ENCODE assay signal across 40 cellular contexts in genomic region chr7:46687203-46687602, GRCh38.
"Had no signal": no experiment of that assay in that cellular context is flagged by ENCODE, and none has a peak within 500 bp of the region (broad histone marks: within the 10 kb centered on the region; RNA-seq: fewer than 3 reads in every experiment).

No MANE protein-coding gene starts in this region.

- H3K4me1 Mint-ChIP-seq: activated B cell treated with CpG ODN at 0.5 μM for 24 hours; activated CD4-positive, alpha-beta T cell treated with anti-CD3 and anti-CD28 coated beads, Interleukin-2, amount 10 ng/mL, durations not matched to agents 24 days and 14 days; activated naive CD4-positive, alpha-beta T cell treated with anti-CD3 and anti-CD28 coated beads, Interleukin-2, amount 50 U/mL, for 24 hours; activated naive CD8-positive, alpha-beta T cell treated with anti-CD3 and anti-CD28 coated beads, Interleukin-2, amount 10 ng/mL, durations not matched to agents 7 days and 5 days; activated naive CD8-positive, alpha-beta T cell treated with anti-CD3 and anti-CD28 coated beads, Interleukin-2, amount 50 U/mL, for 24 hours; activated T-helper 17 cell treated with anti-CD3 and anti-CD28 coated beads, Interleukin-2, amount 50 U/mL, for 72 hours; brain; central memory CD8-positive, alpha-beta T cell had no signal

- H3K4me3 ChIP-seq: adrenal gland, ascending aorta, cardiac muscle cell had no signal

- H3K27ac ChIP-seq: adrenal gland, ascending aorta, cardiac muscle cell, VCaP had no signal

- H3K36me3 Mint-ChIP-seq: activated CD4-positive, alpha-beta memory T cell treated with anti-CD3 and anti-CD28 coated beads for 36 hours; activated naive CD4-positive, alpha-beta T cell treated with anti-CD3 and anti-CD28 coated beads, Interleukin-2, amount 50 U/mL, for 24 hours; activated naive CD8-positive, alpha-beta T cell; activated naive CD8-positive, alpha-beta T cell treated with anti-CD3 and anti-CD28 coated beads, Interleukin-2, amount 10 ng/mL, durations not matched to agents 7 days and 5 days; brain had no signal

- H3K4me3 Mint-ChIP-seq: activated B cell treated with CpG ODN at 0.5 μM for 24 hours; activated CD4-positive, alpha-beta memory T cell treated with anti-CD3 and anti-CD28 coated beads for 36 hours; activated CD4-positive, alpha-beta T cell treated with anti-CD3 and anti-CD28 coated beads, Interleukin-2, amount 10 ng/mL, durations not matched to agents 24 days and 14 days; activated CD8-positive, alpha-beta T cell treated with anti-CD3 and anti-CD28 coated beads for 36 hours; activated naive CD4-positive, alpha-beta T cell treated with anti-CD3 and anti-CD28 coated beads for 36 hours; activated naive CD4-positive, alpha-beta T cell treated with anti-CD3 and anti-CD28 coated beads, Interleukin-2, amount 50 U/mL, for 24 hours; activated naive CD8-positive, alpha-beta T cell; activated naive CD8-positive, alpha-beta T cell treated with anti-CD3 and anti-CD28 coated beads, Interleukin-2, amount 10 ng/mL, durations not matched to agents 7 days and 5 days; activated naive CD8-positive, alpha-beta T cell treated with anti-CD3 and anti-CD28 coated beads, Interleukin-2, amount 50 U/mL, for 24 hours; activated T-cell treated with anti-CD3 and anti-CD28 coated beads, Interleukin-2, amount 50 U/mL, for 4 hours; activated T-cell treated with anti-CD3 and anti-CD28 coated beads, Interleukin-2, amount 50 U/mL, for 72 hours; activated T-helper 1 cell treated with anti-CD3 and anti-CD28 coated beads, Interleukin-12 subunit alpha, Interleukin-12 subunit beta, Interleukin-2, Interleukin-4 antibody, amounts not matched to agents 30 ng/mL and 10 ng/mL and 1 ng/mL, durations not matched to agents 14 hours and 24 hours and 36 hours; activated T-helper 17 cell treated with anti-CD3 and anti-CD28 coated beads, Interleukin-2, amount 50 U/mL, for 72 hours; brain; central memory CD8-positive, alpha-beta T cell; T-helper 1 cell treated with Interleukin-12 subunit alpha and Interleukin-12 subunit beta and Interleukin-4 antibody, amounts not matched to agents 30 μg/mL and 1 μg/mL, for 36 hours; T-helper 2 cell treated with Interferon-gamma antibody and Interleukin-4, amounts not matched to agents 5 μg/mL and 100 μg/mL, for 36 hours had no signal

- H3K36me3 ChIP-seq: adrenal gland, ascending aorta, cardiac muscle cell had no signal

- H3K9me3 Mint-ChIP-seq: activated B cell treated with CpG ODN at 0.5 μM for 24 hours; activated CD4-positive, alpha-beta T cell treated with anti-CD3 and anti-CD28 coated beads, Interleukin-2, amount 10 ng/mL, durations not matched to agents 24 days and 14 days; activated naive CD4-positive, alpha-beta T cell treated with anti-CD3 and anti-CD28 coated beads, Interleukin-2, amount 50 U/mL, for 24 hours; activated naive CD8-positive, alpha-beta T cell treated with anti-CD3 and anti-CD28 coated beads, Interleukin-2, amount 50 U/mL, for 24 hours had no signal

- H3K27me3 ChIP-seq: adrenal gland, ascending aorta, cardiac muscle cell had no signal

- ATAC-seq: activated CD8-positive, alpha-beta T cell treated with anti-CD3 and anti-CD28 coated beads for 36 hours; activated naive CD8-positive, alpha-beta T cell treated with anti-CD3 and anti-CD28 coated beads, Interleukin-2, amount 50 U/mL, for 24 hours; activated T-cell treated with anti-CD3 and anti-CD28 coated beads, Interleukin-2, amount 50 U/mL, for 4 hours; activated T-cell treated with anti-CD3 and anti-CD28 coated beads, Interleukin-2, amount 50 U/mL, for 72 hours; activated T-helper 17 cell treated with anti-CD3 and anti-CD28 coated beads, Interleukin-2, amount 50 U/mL, for 72 hours had no signal

- DNase-seq: activated B cell treated with CpG ODN at 0.5 μM for 24 hours; activated CD4-positive, alpha-beta memory T cell treated with anti-CD3 and anti-CD28 coated beads for 36 hours; activated CD4-positive, alpha-beta T cell treated with anti-CD3 and anti-CD28 coated beads for 4 hours; activated CD4-positive, alpha-beta T cell treated with anti-CD3 and anti-CD28 coated beads, Interleukin-2, amount 10 ng/mL, durations not matched to agents 24 days and 14 days; activated CD4-positive, alpha-beta T cell treated with anti-CD3 and anti-CD28 coated beads, Interleukin-2, amount 50 U/mL, for 1 hour; activated CD4-positive, alpha-beta T cell treated with anti-CD3 and anti-CD28 coated beads, Interleukin-2, amount 50 U/mL, for 4 hours; activated CD4-positive, CD25-positive, alpha-beta regulatory T cell treated with anti-CD3 and anti-CD28 coated beads, Interleukin-2, amount 50 U/mL, for 72 hours; activated CD8-positive, alpha-beta memory T cell treated with anti-CD3 and anti-CD28 coated beads, Interleukin-2, amount 50 U/mL, for 4 hours; activated CD8-positive, alpha-beta T cell treated with anti-CD3 and anti-CD28 coated beads for 36 hours; activated effector memory CD4-positive, alpha-beta T cell treated with anti-CD3 and anti-CD28 coated beads, Interleukin-2, amount 50 U/mL, for 16 hours; activated gamma-delta T cell treated with Interleukin-2 at 50 U/mL for 16 hours; activated naive CD4-positive, alpha-beta T cell; activated naive CD4-positive, alpha-beta T cell treated with anti-CD3 and anti-CD28 coated beads for 36 hours; activated naive CD8-positive, alpha-beta T cell treated with anti-CD3 and anti-CD28 coated beads, Interleukin-2, amount 10 ng/mL, durations not matched to agents 7 days and 5 days; activated naive CD8-positive, alpha-beta T cell treated with anti-CD3 and anti-CD28 coated beads, Interleukin-2, amount 50 U/mL, for 24 hours; activated T-cell treated with anti-CD3 and anti-CD28 coated beads for 4 hours; activated T-cell treated with anti-CD3 and anti-CD28 coated beads, Interleukin-2, amount 50 U/mL, for 1 hour; activated T-cell treated with anti-CD3 and anti-CD28 coated beads, Interleukin-2, amount 50 U/mL, for 4 hours; activated T-cell treated with anti-CD3 and anti-CD28 coated beads, Interleukin-2, amount 50 U/mL, for 72 hours; adrenal gland; amygdala; anterior cingulate cortex; caudate nucleus; cerebellar nuclear complex; T-helper 1 cell; T-helper 2 cell; T-helper 9 cell had no signal

- H3K27ac Mint-ChIP-seq: activated B cell treated with CpG ODN at 0.5 μM for 24 hours; activated CD4-positive, alpha-beta memory T cell treated with anti-CD3 and anti-CD28 coated beads for 36 hours; activated CD4-positive, alpha-beta T cell treated with anti-CD3 and anti-CD28 coated beads, Interleukin-2, amount 10 ng/mL, durations not matched to agents 24 days and 14 days; activated CD8-positive, alpha-beta T cell treated with anti-CD3 and anti-CD28 coated beads for 36 hours; activated naive CD4-positive, alpha-beta T cell treated with anti-CD3 and anti-CD28 coated beads for 36 hours; activated naive CD4-positive, alpha-beta T cell treated with anti-CD3 and anti-CD28 coated beads, Interleukin-2, amount 50 U/mL, for 24 hours; activated naive CD8-positive, alpha-beta T cell; activated naive CD8-positive, alpha-beta T cell treated with anti-CD3 and anti-CD28 coated beads, Interleukin-2, amount 10 ng/mL, durations not matched to agents 7 days and 5 days; activated naive CD8-positive, alpha-beta T cell treated with anti-CD3 and anti-CD28 coated beads, Interleukin-2, amount 50 U/mL, for 24 hours; activated T-cell treated with anti-CD3 and anti-CD28 coated beads, Interleukin-2, amount 50 U/mL, for 72 hours; activated T-helper 1 cell treated with anti-CD3 and anti-CD28 coated beads, Interleukin-12 subunit alpha, Interleukin-12 subunit beta, Interleukin-2, Interleukin-4 antibody, amounts not matched to agents 30 ng/mL and 10 ng/mL and 1 ng/mL, durations not matched to agents 14 hours and 24 hours and 36 hours; activated T-helper 17 cell treated with anti-CD3 and anti-CD28 coated beads, Interleukin-2, amount 50 U/mL, for 72 hours; brain; T-helper 1 cell treated with Interleukin-12 subunit alpha and Interleukin-12 subunit beta and Interleukin-4 antibody, amounts not matched to agents 30 μg/mL and 1 μg/mL, for 36 hours; T-helper 2 cell treated with Interferon-gamma antibody and Interleukin-4, amounts not matched to agents 5 μg/mL and 100 μg/mL, for 36 hours had no signal

- H3K9me3 ChIP-seq: adrenal gland, ascending aorta had no signal

- H3K4me1 ChIP-seq: adrenal gland had no signal

- H3K27me3 Mint-ChIP-seq: activated B cell treated with CpG ODN at 0.5 μM for 24 hours; activated CD4-positive, alpha-beta memory T cell treated with anti-CD3 and anti-CD28 coated beads for 36 hours; activated CD4-positive, alpha-beta T cell treated with anti-CD3 and anti-CD28 coated beads, Interleukin-2, amount 10 ng/mL, durations not matched to agents 24 days and 14 days; activated CD8-positive, alpha-beta T cell treated with anti-CD3 and anti-CD28 coated beads for 36 hours; activated naive CD4-positive, alpha-beta T cell treated with anti-CD3 and anti-CD28 coated beads, Interleukin-2, amount 50 U/mL, for 24 hours; activated naive CD8-positive, alpha-beta T cell; activated naive CD8-positive, alpha-beta T cell treated with anti-CD3 and anti-CD28 coated beads, Interleukin-2, amount 10 ng/mL, durations not matched to agents 7 days and 5 days; activated naive CD8-positive, alpha-beta T cell treated with anti-CD3 and anti-CD28 coated beads, Interleukin-2, amount 50 U/mL, for 24 hours; activated T-helper 17 cell treated with anti-CD3 and anti-CD28 coated beads, Interleukin-2, amount 50 U/mL, for 72 hours; central memory CD8-positive, alpha-beta T cell had no signal

- FAIRE-seq: bronchial epithelial cell, TTC549 had no signal
